8 cellular contexts compared by ENCODE assay signal in the genomic region with DNA sequence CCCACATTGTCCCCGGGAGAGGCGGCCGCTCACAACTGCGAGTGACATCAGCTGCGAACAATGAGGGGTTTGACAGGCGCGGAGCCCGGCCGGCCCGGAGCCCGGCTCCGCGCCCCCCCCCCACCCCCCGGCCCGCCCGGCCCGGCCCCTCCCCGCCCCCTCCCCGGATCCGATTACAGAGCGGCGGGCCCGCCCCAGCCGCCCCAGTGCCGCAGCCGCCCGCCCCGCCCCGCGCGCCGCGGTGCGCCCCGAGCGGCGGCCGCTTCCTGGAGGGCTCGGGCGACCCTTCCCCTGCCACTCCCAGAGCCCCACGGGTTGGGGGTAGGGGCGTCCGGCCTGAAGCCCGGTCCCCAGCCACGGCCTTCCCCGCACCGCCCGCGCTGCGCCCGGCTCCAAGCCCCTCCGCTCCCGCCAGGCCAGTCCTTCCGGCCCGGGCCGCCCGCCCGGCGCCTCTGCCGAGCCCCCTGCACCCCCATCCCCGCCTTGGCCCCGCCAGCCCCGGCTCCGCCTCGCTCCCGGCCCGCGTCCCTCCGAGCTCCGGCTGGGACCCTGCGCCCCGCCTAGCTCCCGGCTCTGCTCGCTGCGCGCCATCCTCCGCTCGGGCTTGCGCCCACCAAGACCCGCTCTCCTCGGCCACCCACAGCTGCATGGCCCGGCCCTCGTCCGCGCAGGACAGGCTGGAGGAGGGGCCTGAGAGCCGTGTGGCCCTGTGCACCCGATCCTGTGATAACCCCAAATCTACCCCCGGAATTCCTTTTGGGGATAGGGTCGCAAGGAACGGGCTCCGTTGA. TPM values are rescaled to one million over a fixed set of nuclear protein-coding genes. Genes with fewer than 3 reads are reported as not detected.
DNase-seq lines count a peak whose midpoint lies in the region; ATAC-seq, FAIRE-seq and TF ChIP-seq lines count a peak whose summit lies in the region.

TSS of gene PCBP4 (minus strand) at position 71 of the 791 bp plus-strand sequence. CDS start 6,214 bp downstream, outside the sequence.

- peak within 1 kb of the TSS; percentile 85 for H3K27ac Mint-ChIP-seq in activated CD4-positive, alpha-beta T cell treated with anti-CD3 and anti-CD28 coated beads, Interleukin-2, amount 10 ng/mL, durations not matched to agents 7 days and 5 days
- peak within 1 kb of the TSS; percentile 96 for H3K27ac Mint-ChIP-seq in endodermal cell

- H3K9me3 Mint-ChIP-seq in activated CD4-positive, alpha-beta T cell treated with anti-CD3 and anti-CD28 coated beads, Interleukin-2, amount 10 ng/mL, durations not matched to agents 7 days and 5 days: no peaks in the 10 kb centered on the region
- no peaks in the 10 kb centered on the region for H3K9me3 Mint-ChIP-seq in endodermal cell

- H3K4me2 ChIP-seq in A549 (peak within 1 kb of the TSS; percentile 84), mesenchymal stem cell (ENCODE audit: low read length, poor library complexity, severe bottlenecking) (peak within 1 kb of the TSS; percentile 86)

- peaks cover 20% of the 10 kb centered on the region for H3K4me1 Mint-ChIP-seq in activated CD4-positive, alpha-beta T cell treated with anti-CD3 and anti-CD28 coated beads, Interleukin-2, amount 10 ng/mL, durations not matched to agents 7 days and 5 days
- peaks cover 48% of the 10 kb centered on the region for H3K4me1 Mint-ChIP-seq in endodermal cell

- peak within 1 kb of the TSS; percentile 85 for H4K8ac ChIP-seq in mesenchymal stem cell (ENCODE audit: low read length)

- H2AK5ac ChIP-seq in mesenchymal stem cell (ENCODE audit: low read length, severe bottlenecking): peak within 1 kb of the TSS; percentile 8

- POLR2A ChIA-PET in A549 (lab: Yijun Ruan, JAX): no interaction called here
- POLR2A ChIA-PET in activated CD4-positive, alpha-beta T cell treated with anti-CD3 and anti-CD28 coated beads, Interleukin-2, amount 10 ng/mL, durations not matched to agents 7 days and 5 days (lab: Charles Lee): no interaction called here

- H2BK120ac ChIP-seq in mesenchymal stem cell (ENCODE audit: low read depth, low read length): peak within 1 kb of the TSS; percentile 87

- H3K4ac ChIP-seq in mesenchymal stem cell (ENCODE audit: low read depth in 1 of 2, low read length in 2 of 2): peak within 1 kb of the TSS; percentile 93 to 94

- H3K27ac ChIP-seq in A549: peak within 1 kb of the TSS; percentile 91 to 100
- peak within 1 kb of the TSS; percentile 94 for H3K27ac ChIP-seq in HUES64 (ENCODE audit: low read depth, low read length)
- peak within 1 kb of the TSS; percentile 98 for H3K27ac ChIP-seq in endodermal cell (ENCODE audit: low read depth, low read length)
- H3K27ac ChIP-seq in mesenchymal stem cell (ENCODE audit: low read length, poor library complexity, severe bottlenecking): no peak within 1 kb of the TSS

- peak within 1 kb of the TSS; percentile 24 for H2AFZ ChIP-seq in mesenchymal stem cell (ENCODE audit: low read depth, low read length)

- DNase-seq in A549 (ENCODE audit: low read depth in 1 of 2, low spot score in 1 of 2) (no peak), endodermal cell (peak; percentile 90), mesenchymal stem cell (peak; percentile 54), NCI-H2107 treated with DMSO at 0.1 percent for 48 hours (lab: John Stamatoyannopoulos, UW; ENCODE audit: unreplicated experiment) (no peak)
- DNase-seq in activated CD4-positive, alpha-beta T cell treated with anti-CD3 and anti-CD28 coated beads, Interleukin-2, amount 10 ng/mL, durations not matched to agents 7 days and 5 days: peak; percentile 32

- CTCF ChIA-PET in A549 (lab: Yijun Ruan, JAX): interaction anchor here (1.0 to 5.0 kb wide), 4 partner anchors 10 to 25 kb away, joined by 3 to 37 read pairs (median 3); partner anchors contain the start of genes PARP3 and RRP9
- CTCF ChIA-PET in activated CD4-positive, alpha-beta T cell treated with anti-CD3 and anti-CD28 coated beads, Interleukin-2, amount 10 ng/mL, durations not matched to agents 7 days and 5 days (lab: Charles Lee): interaction anchor here (1.0 to 1.4 kb wide), 2 partner anchors 13 to 26 kb away, joined by 3 to 4 read pairs; partner anchors contain the start of genes GPR62 and RRP9

- TF ChIP-seq EP300 in A549 (IDR thresholded peaks at IDR 0.05): no peak

- H3K9ac ChIP-seq in HUES64 (ENCODE audit: low read depth, low read length): peak within 1 kb of the TSS; percentile 95
- H3K9ac ChIP-seq in endodermal cell (ENCODE audit: extremely low read depth, low read length, poor library complexity, severe bottlenecking): peak within 1 kb of the TSS; percentile 89
- peak within 1 kb of the TSS; percentile 91 for H3K9ac ChIP-seq in mesenchymal stem cell (ENCODE audit: low read length)

- no peaks in the 10 kb centered on the region for H3K36me3 ChIP-seq in HUES64 (ENCODE audit: insufficient read depth, low read length)
- peaks cover 8% of the 10 kb centered on the region for H3K36me3 ChIP-seq in endodermal cell (ENCODE audit: control insufficient read depth, insufficient read depth, low read length)
- peaks cover 19% of the 10 kb centered on the region in 2 experiments for H3K36me3 ChIP-seq in mesenchymal stem cell (ENCODE audit: control insufficient read depth in 1 of 2, insufficient read depth in 2 of 2, low read depth in 1 of 2, low read length in 2 of 2)

- no peak for FAIRE-seq in A549 (lab: Jason Lieb, UNC)

- peak within 1 kb of the TSS; percentile 91 for H2BK15ac ChIP-seq in mesenchymal stem cell (ENCODE audit: low read depth, poor library complexity, severe bottlenecking)

- TF ChIP-seq POLR2A in A549 (IDR thresholded peaks at IDR 0.05; ENCODE audit: low read length): no peak; the same call in none of the 2 replicates
- peak; percentile 37 for TF ChIP-seq POLR2A in GM15510 (IDR thresholded peaks at IDR 0.05; ENCODE audit: borderline replicate concordance, extremely low read depth, insufficient read length)

- peak within 1 kb of the TSS; percentile 38 to 85 for H2BK12ac ChIP-seq in mesenchymal stem cell (ENCODE audit: low read length in 2 of 2)

- H3K27me3 ChIP-seq in HUES64 (ENCODE audit: insufficient read depth, low read length) (peaks cover 7% of the 10 kb centered on the region; the same call in 1 of the 2 replicates), endodermal cell (ENCODE audit: control insufficient read depth, insufficient read depth, low read length, poor library complexity, severe bottlenecking) (no peaks in the 10 kb centered on the region), mesenchymal stem cell (ENCODE audit: control insufficient read depth in 1 of 2, insufficient read depth in 1 of 2, low read length in 2 of 2) (no peaks in the 10 kb centered on the region)

- peaks cover 2% of the 10 kb centered on the region for H3K27me3 Mint-ChIP-seq in activated CD4-positive, alpha-beta T cell treated with anti-CD3 and anti-CD28 coated beads, Interleukin-2, amount 10 ng/mL, durations not matched to agents 7 days and 5 days
- no peaks in the 10 kb centered on the region for H3K27me3 Mint-ChIP-seq in endodermal cell (ENCODE audit: insufficient read depth)

- peak within 1 kb of the TSS in 1 of 2 experiments; percentile 23 for H3K23ac ChIP-seq in mesenchymal stem cell (ENCODE audit: low read length in 2 of 2)

- TF ChIP-seq RAD21 in A549 (conservative IDR thresholded peaks at IDR 0.05 in 1 of 2, IDR thresholded peaks at IDR 0.05 in 1 of 2): no peak

- H3K14ac ChIP-seq in mesenchymal stem cell (ENCODE audit: low read length in 2 of 2): peak within 1 kb of the TSS; percentile 67 to 93

- no peaks in the 10 kb centered on the region for H3K9me3 ChIP-seq in A549
- no peaks in the 10 kb centered on the region for H3K9me3 ChIP-seq in HUES64 (ENCODE audit: insufficient read depth, low read depth, low read length)
- no peaks in the 10 kb centered on the region for H3K9me3 ChIP-seq in endodermal cell (ENCODE audit: control insufficient read depth, low read length)
- H3K9me3 ChIP-seq in mesenchymal stem cell (ENCODE audit: control insufficient read depth, low read length): no peaks in the 10 kb centered on the region

- no peak within 1 kb of the TSS for H2BK5ac ChIP-seq in mesenchymal stem cell (ENCODE audit: low read depth, low read length, poor library complexity, severe bottlenecking)

- 0% methylated on average over 3 of the region's 91 CpGs for WGBS in A549 (ENCODE audit: missing lambda C conversion rate)
- WGBS in HUES64: under 1% methylated on average over 72 of the region's 91 CpGs
- WGBS in endodermal cell (ENCODE audit: insufficient coverage in 1 of 2, insufficient read length in 1 of 2), 2 experiments: 0% methylated on average over 6 to 76 of the region's 91 CpGs
- under 1% methylated on average over 42 of the region's 91 CpGs for whole genome bisulfite sequencing in mesenchymal stem cell

- H3K4me1 ChIP-seq in A549 (peaks cover 13% of the 10 kb centered on the region), HUES64 (ENCODE audit: insufficient read depth, low read length) (peaks cover 29% of the 10 kb centered on the region), endodermal cell (ENCODE audit: control insufficient read depth, insufficient read depth, low read length) (peaks cover 28% of the 10 kb centered on the region), mesenchymal stem cell (ENCODE audit: control insufficient read depth, insufficient read depth, low read depth, low read length) (peaks cover 38% of the 10 kb centered on the region)

- H3K4me3 ChIP-seq in A549 (peak within 1 kb of the TSS; percentile 79), HUES64 (ENCODE audit: low read length) (peak within 1 kb of the TSS; percentile 81), endodermal cell (ENCODE audit: low read length) (peak within 1 kb of the TSS; percentile 88), mesenchymal stem cell (ENCODE audit: insufficient read depth in 1 of 2, low read depth in 1 of 2, low read length in 2 of 2) (peak within 1 kb of the TSS; percentile 79 to 92)

- peaks cover 27% of the 10 kb centered on the region for H3K79me1 ChIP-seq in mesenchymal stem cell (replicated peaks; ENCODE audit: low read length, poor library complexity, severe bottlenecking)

- peak; percentile 65 for ATAC-seq in A549

- H3K36me3 Mint-ChIP-seq in activated CD4-positive, alpha-beta T cell treated with anti-CD3 and anti-CD28 coated beads, Interleukin-2, amount 10 ng/mL, durations not matched to agents 7 days and 5 days (ENCODE audit: low read depth): no peaks in the 10 kb centered on the region
- H3K36me3 Mint-ChIP-seq in endodermal cell (ENCODE audit: low read depth): peaks cover 3% of the 10 kb centered on the region

- peak within 1 kb of the TSS; percentile 89 for H4K91ac ChIP-seq in mesenchymal stem cell (ENCODE audit: low read length)

- peak within 1 kb of the TSS; percentile 81 for H3K4me3 Mint-ChIP-seq in activated CD4-positive, alpha-beta T cell treated with anti-CD3 and anti-CD28 coated beads, Interleukin-2, amount 10 ng/mL, durations not matched to agents 7 days and 5 days
- peak within 1 kb of the TSS; percentile 79 for H3K4me3 Mint-ChIP-seq in endodermal cell

- TF ChIP-seq CTCF in A549 (IDR thresholded peaks at IDR 0.05) (no peak), endodermal cell (conservative IDR thresholded peaks at IDR 0.05) (no peak), subcutaneous adipose tissue (IDR thresholded peaks at IDR 0.05; ENCODE audit: low read depth) (no peak)

- peak within 1 kb of the TSS; percentile 90 to 92 for H3K18ac ChIP-seq in mesenchymal stem cell (ENCODE audit: low read depth in 1 of 2, low read length in 2 of 2)

RNA-seq across cellular contexts. Expression of gene PCBP4, which starts in this region (rescaled TPM):
- polyA plus RNA-seq in A549 (2011; rRNA removed) (8.6 and 9.3 TPM in 2 replicates), A549 (2017; fragmentation: RNase III; extraction: RNeasy Plus Mini Kit Qiagen cat#74134 plus additional on column Dnase treatment) (10.9 to 11.5 TPM (median 11.0 TPM) in 3 replicates)
- 18.9 and 23.2 TPM in 2 replicates for polyA plus RNA-seq in A549 (2012; cell fraction: cytosol; rRNA removed)
- polyA plus RNA-seq in A549 (2012; cell fraction: nucleus; rRNA removed): 41.2 and 47.3 TPM in 2 replicates
- polyA minus RNA-seq in A549 (2011; rRNA and poly(A)+ RNA removed): 12.2 and 17.2 TPM in 2 replicates
- polyA plus RNA-seq in HUES64 (2013, experiment 1 of 2): 28.1 TPM
- 39.0 TPM for polyA plus RNA-seq in HUES64 (2013, experiment 2 of 2)
- total RNA-seq in activated CD4-positive, alpha-beta T cell treated with anti-CD3 and anti-CD28 coated beads, Interleukin-2, amount 10 ng/mL, durations not matched to agents 7 days and 5 days: 10 to 100 TPM; 21.4 to 27.2 TPM
- total RNA-seq in endodermal cell (10 to 100 TPM; 54.1 to 68.1 TPM), subcutaneous adipose tissue (10 to 100 TPM; 10.8 to 39.9 (median 19.0) TPM)
- polyA plus RNA-seq in endodermal cell (2013, experiment 1 of 2): 184 TPM
- 158 TPM for polyA plus RNA-seq in endodermal cell (2013, experiment 2 of 2)
- polyA plus RNA-seq in mesenchymal stem cell (2013, experiment 1 of 2): 32.5 TPM
- 31.0 TPM for polyA plus RNA-seq in mesenchymal stem cell (2013, experiment 2 of 2)

Comparison
In these comparisons a context has a peak if more than half of its experiments do, and no peak if none do; other contexts are left out.
1. DNase-seq: peak in activated CD4-positive, alpha-beta T cell treated with anti-CD3 and anti-CD28 coated beads, Interleukin-2, amount 10 ng/mL, durations not matched to agents 7 days and 5 days (single experiment), endodermal cell (single experiment) and mesenchymal stem cell (single experiment); none in A549 (0 of 2) and NCI-H2107 treated with DMSO at 0.1 percent for 48 hours (single experiment).
2. Peak in every context shown above with its lines, with median percentiles within 50 percentile points of each other: H3K4me3 ChIP-seq and H3K9ac ChIP-seq.